8 cellular contexts compared by ENCODE assay signal in the genomic region with DNA sequence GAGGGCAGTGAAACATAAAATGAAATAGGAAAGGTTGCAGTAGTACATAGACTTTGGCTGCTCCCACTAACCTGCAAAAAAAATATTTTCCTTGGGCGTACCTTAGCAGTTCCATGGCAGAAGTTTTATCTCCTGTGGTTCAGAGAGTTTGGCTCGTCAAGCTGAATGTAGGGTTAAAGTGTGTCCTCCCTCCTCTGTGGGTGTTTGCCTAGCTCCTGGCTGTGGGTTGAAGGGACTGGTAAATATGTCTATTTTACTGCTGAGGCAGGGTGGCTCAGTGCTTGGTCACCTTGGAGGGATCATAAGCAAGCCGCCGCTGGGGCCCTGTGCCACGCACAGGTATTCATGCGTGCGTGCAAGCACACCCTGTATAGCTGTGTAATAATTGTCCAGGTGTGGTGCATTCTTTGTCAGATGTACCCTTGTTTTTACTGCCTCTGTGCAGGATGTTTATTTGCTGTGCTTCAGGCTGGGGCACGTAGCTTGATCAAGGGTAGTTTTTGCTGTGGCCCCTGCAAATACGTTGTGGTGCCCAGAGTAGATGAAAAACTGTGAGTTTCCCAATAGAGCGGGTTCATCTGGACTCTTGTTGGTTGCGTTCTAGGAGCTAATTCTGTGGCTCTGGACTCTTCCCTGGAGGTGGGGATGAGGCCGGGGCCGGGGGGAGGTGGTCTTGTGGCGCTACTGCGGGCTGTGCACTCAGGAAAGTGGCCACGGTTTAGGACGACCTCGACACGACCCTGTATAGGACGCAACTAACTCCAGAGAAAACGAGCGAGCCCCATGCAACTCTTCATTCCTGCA. TPM values are rescaled to one million over a fixed set of nuclear protein-coding genes. Genes with fewer than 3 reads are reported as not detected.
DNase-seq lines count a peak whose midpoint lies in the region; ATAC-seq and TF ChIP-seq lines count a peak whose summit lies in the region.

No MANE protein-coding gene starts in this region.

- peak overlapping the region; percentile 71 to 79 for H3K9ac ChIP-seq in colonic mucosa (ENCODE audit: low read depth in 2 of 2, low read length in 2 of 2)

- H3F3A ChIP-seq in PC-9 (ENCODE audit: insufficient read depth, low read depth) = no peaks in the 10 kb centered on the region

- H3K9me2 ChIP-seq in PC-9 (ENCODE audit: insufficient read depth) = no peaks in the 10 kb centered on the region

- DNase-seq in activated CD4-positive, alpha-beta T cell treated with anti-CD3 and anti-CD28 coated beads, Interleukin-2, amount 10 ng/mL, durations not matched to agents 24 days and 14 days = peak; percentile 77
- no peak for DNase-seq in activated CD4-positive, alpha-beta T cell treated with anti-CD3 and anti-CD28 coated beads, Interleukin-2, amount 50 U/mL, for 4 hours
- DNase-seq in PC-9 (no peak), colonic mucosa (peak; percentile 81), mucosa of gallbladder (ENCODE audit: low spot score) (no peak), SW 1271 (lab: John Stamatoyannopoulos, UW) (no peak), cortex of kidney (lab: John Stamatoyannopoulos, UW) (no peak)
- peak in 7 of 10 donors; percentile 18 to 71 (median 58) for DNase-seq in naive thymus-derived CD8-positive, alpha-beta T cell

- H2AFZ ChIP-seq in PC-9 = no peak overlapping the region

- H3K27me3 Mint-ChIP-seq in activated CD4-positive, alpha-beta T cell treated with anti-CD3 and anti-CD28 coated beads, Interleukin-2, amount 10 ng/mL, durations not matched to agents 24 days and 14 days = no peaks in the 10 kb centered on the region
- H3K27me3 Mint-ChIP-seq in naive thymus-derived CD8-positive, alpha-beta T cell = no peaks in the 10 kb centered on the region

- TF ChIP-seq CTCF in PC-9 (conservative IDR thresholded peaks at IDR 0.05) (no peak), colonic mucosa (IDR thresholded peaks at IDR 0.05) (no peak)

- H3K4me3 ChIP-seq in PC-9 = peak overlapping the region; percentile 39; the same call in 1 of the 2 replicates
- peak overlapping the region; percentile 79 for H3K4me3 ChIP-seq in colonic mucosa

- H3K4me3 Mint-ChIP-seq in activated CD4-positive, alpha-beta T cell treated with anti-CD3 and anti-CD28 coated beads, Interleukin-2, amount 10 ng/mL, durations not matched to agents 24 days and 14 days = peak overlapping the region; percentile 93
- peak overlapping the region; percentile 74 to 100 (median 93) for H3K4me3 Mint-ChIP-seq in naive thymus-derived CD8-positive, alpha-beta T cell

- H3K9me3 ChIP-seq in PC-9 (ENCODE audit: insufficient read depth, low read depth) = no peaks in the 10 kb centered on the region
- no peaks in the 10 kb centered on the region for H3K9me3 ChIP-seq in colonic mucosa

- CTCF ChIA-PET in PC-9 (lab: Charles Lee) = no interaction called here

- intact Hi-C loops in activated CD4-positive, alpha-beta T cell treated with anti-CD3 and anti-CD28 coated beads, Interleukin-2, amount 10 ng/mL, durations not matched to agents 24 days and 14 days (cut with micrococcal nuclease) = loop anchor here (2.0 to 5.0 kb wide), 3 partner anchors 31 to 139 kb away; no protein-coding TSS in a partner anchor
- intact Hi-C loops in PC-9 (cut with micrococcal nuclease; ENCODE audit: unreplicated experiment) = loop anchor here (5.0 to 10.0 kb wide), 2 partner anchors 101 to 127 kb away; no protein-coding TSS in a partner anchor
- intact Hi-C loops in colonic mucosa (cut with DNase I) = no loop called here

- no peaks in the 10 kb centered on the region for H3K79me2 ChIP-seq in PC-9 (ENCODE audit: low read depth)

- H3K36me3 ChIP-seq in PC-9 (ENCODE audit: low read depth) (no peaks in the 10 kb centered on the region), colonic mucosa (no peaks in the 10 kb centered on the region)

- peaks cover 28% of the 10 kb centered on the region for H3K36me3 Mint-ChIP-seq in activated CD4-positive, alpha-beta T cell treated with anti-CD3 and anti-CD28 coated beads, Interleukin-2, amount 10 ng/mL, durations not matched to agents 24 days and 14 days (ENCODE audit: low read depth)
- peaks cover 14 to 36% (median 25%) of the 10 kb centered on the region in 3 donors for H3K36me3 Mint-ChIP-seq in naive thymus-derived CD8-positive, alpha-beta T cell

- H3K4me1 ChIP-seq in PC-9 (replicated peaks; ENCODE audit: insufficient read depth) (peaks cover 13% of the 10 kb centered on the region), colonic mucosa (no peaks in the 10 kb centered on the region)

- no peaks in the 10 kb centered on the region for H3K27me3 ChIP-seq in PC-9 (ENCODE audit: insufficient read depth, low read depth)
- H3K27me3 ChIP-seq in colonic mucosa = no peaks in the 10 kb centered on the region

- H3K4me1 Mint-ChIP-seq in activated CD4-positive, alpha-beta T cell treated with anti-CD3 and anti-CD28 coated beads, Interleukin-2, amount 10 ng/mL, durations not matched to agents 24 days and 14 days = peaks cover 77% of the 10 kb centered on the region
- peaks cover 50 to 90% (median 86%) of the 10 kb centered on the region in 4 donors for H3K4me1 Mint-ChIP-seq in naive thymus-derived CD8-positive, alpha-beta T cell

- H3K4me2 ChIP-seq in PC-9 = peak overlapping the region; percentile 43

- peak; percentile 12 to 43 for ATAC-seq in naive thymus-derived CD8-positive, alpha-beta T cell

- H4K20me1 ChIP-seq in PC-9 (ENCODE audit: insufficient read depth) = no peaks in the 10 kb centered on the region

- POLR2A ChIA-PET in PC-9 (lab: Charles Lee; ENCODE audit: unreplicated experiment) = no interaction called here
- POLR2A ChIA-PET in naive thymus-derived CD8-positive, alpha-beta T cell (lab: Charles Lee) = interaction anchor here (0.5 to 13.8 kb wide), 34 partner anchors 10 to 1611 kb away, joined by 3 to 385 read pairs (median 6); partner anchors contain the start of genes HSPA8 and SC5D

- no peak overlapping the region for H3K27ac ChIP-seq in PC-9
- H3K27ac ChIP-seq in colonic mucosa = peak overlapping the region; percentile 92

- peak overlapping the region; percentile 83 for H3K27ac Mint-ChIP-seq in activated CD4-positive, alpha-beta T cell treated with anti-CD3 and anti-CD28 coated beads, Interleukin-2, amount 10 ng/mL, durations not matched to agents 24 days and 14 days
- peak overlapping the region; percentile 89 to 98 (median 96) for H3K27ac Mint-ChIP-seq in naive thymus-derived CD8-positive, alpha-beta T cell

- no peaks in the 10 kb centered on the region for H3K9me3 Mint-ChIP-seq in activated CD4-positive, alpha-beta T cell treated with anti-CD3 and anti-CD28 coated beads, Interleukin-2, amount 10 ng/mL, durations not matched to agents 24 days and 14 days
- peaks cover 0 to 3% (median 0%) of the 10 kb centered on the region in 9 donors for H3K9me3 Mint-ChIP-seq in naive thymus-derived CD8-positive, alpha-beta T cell

- BruUV-seq in PC-9 (replicated peaks; lab: Mats Ljungman, UMichigan) = no TSS peak

RNA-seq across cellular contexts. Expression of gene SORL1, which starts 0.7 kb away (rescaled TPM):
- total RNA-seq in activated CD4-positive, alpha-beta T cell treated with anti-CD3 and anti-CD28 coated beads, Interleukin-2, amount 10 ng/mL, durations not matched to agents 24 days and 14 days = 28.4 and 30.3 TPM in 2 replicates
- total RNA-seq in PC-9 (2021) = 4.9 and 6.4 TPM in 2 replicates
- 100 to 1,000 TPM in 1 of 2 donors, 10 to 100 TPM in 1; 66.1 to 121 TPM for total RNA-seq in colonic mucosa
- 100 to 1,000 TPM; 414 to 419 TPM for total RNA-seq in naive thymus-derived CD8-positive, alpha-beta T cell
- 100 to 1,000 TPM; 157 to 230 (median 158) TPM for polyA plus RNA-seq in naive thymus-derived CD8-positive, alpha-beta T cell
- 71.3 TPM for total RNA-seq in mucosa of gallbladder

Comparison
In these comparisons a context has a peak if more than half of its experiments do, and no peak if none do; other contexts are left out.
1. DNase-seq: peak in activated CD4-positive, alpha-beta T cell treated with anti-CD3 and anti-CD28 coated beads, Interleukin-2, amount 10 ng/mL, durations not matched to agents 24 days and 14 days (single experiment), colonic mucosa (single experiment) and naive thymus-derived CD8-positive, alpha-beta T cell (7 of 10); none in activated CD4-positive, alpha-beta T cell treated with anti-CD3 and anti-CD28 coated beads, Interleukin-2, amount 50 U/mL, for 4 hours (0 of 2), PC-9 (0 of 2), mucosa of gallbladder (single experiment), SW 1271 (0 of 2) and cortex of kidney (single experiment).